In the genomic region with DNA sequence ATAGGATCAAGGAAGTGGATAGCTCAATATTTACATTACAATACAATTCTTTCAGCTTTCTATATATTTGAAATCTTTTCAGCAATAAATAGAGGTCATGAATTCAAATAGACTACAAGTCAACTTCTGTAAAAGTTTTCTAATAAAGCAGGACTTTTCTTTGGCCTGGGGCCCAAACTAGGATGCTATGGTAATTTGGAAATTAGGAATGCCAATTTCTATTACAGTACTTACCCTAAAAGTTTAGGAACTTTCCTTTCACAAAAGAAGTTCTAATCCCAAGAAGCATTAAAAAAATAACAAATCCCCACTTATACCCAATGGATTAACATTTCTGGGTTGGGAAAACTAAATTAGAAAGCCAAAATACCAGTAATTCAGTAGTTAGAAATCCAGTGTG, we compare ENCODE assay signal across 22 cellular contexts.
"Had no signal": no experiment of that assay in that cellular context is flagged by ENCODE, and none has a peak within 500 bp of the region (broad histone marks: within the 10 kb centered on the region; RNA-seq: fewer than 3 reads in every experiment).

No MANE protein-coding gene starts in this region.

- DNase-seq: colonic mucosa; cortex of kidney; dermis blood vessel endothelial cell; dorsolateral prefrontal cortex; effector CD4-positive, alpha-beta T cell; effector CD8-positive, alpha-beta T cell; effector memory CD4-positive, alpha-beta T cell; effector memory CD8-positive, alpha-beta T cell; endodermal cell; erythroblast; esophagus squamous epithelium; foreskin fibroblast; foreskin keratinocyte; foreskin melanocyte; gastrocnemius medialis; glutamatergic neuron; head of caudate nucleus; heart left ventricle; heart right ventricle had no signal

- H3K9me3 ChIP-seq: colonic mucosa, esophagus muscularis mucosa, esophagus squamous epithelium, gastrocnemius medialis, gastroesophageal sphincter, heart left ventricle, heart right ventricle had no signal

- H3K4me3 ChIP-seq: colonic mucosa, coronary artery, dorsolateral prefrontal cortex, esophagus muscularis mucosa, esophagus squamous epithelium, gastrocnemius medialis, gastroesophageal sphincter, heart left ventricle, heart right ventricle had no signal

- H3K4me1 ChIP-seq: colonic mucosa, esophagus muscularis mucosa, esophagus squamous epithelium, gastrocnemius medialis, gastroesophageal sphincter, heart left ventricle, heart right ventricle had no signal

- H3K27me3 ChIP-seq: colonic mucosa, dorsolateral prefrontal cortex, esophagus muscularis mucosa, esophagus squamous epithelium, foreskin keratinocyte, gastrocnemius medialis, gastroesophageal sphincter, heart left ventricle, heart right ventricle had no signal

- H3K36me3 ChIP-seq: colonic mucosa, esophagus muscularis mucosa, esophagus squamous epithelium, gastrocnemius medialis, gastroesophageal sphincter, heart left ventricle, heart right ventricle had no signal
